In genomic region chr17:76121932-76122383, GRCh38 we compare ENCODE assay signal across 6 cellular contexts. TPM values are rescaled to one million over a fixed set of nuclear protein-coding genes. Genes with fewer than 3 reads are reported as not detected.
DNase-seq lines count a peak whose midpoint lies in the region; ATAC-seq and TF ChIP-seq lines count a peak whose summit lies in the region.

No MANE protein-coding gene starts in this region.

- peaks cover 0 to 3% of the 10 kb centered on the region in 2 donors for H3K4me1 Mint-ChIP-seq in effector memory CD8-positive, alpha-beta T cell (ENCODE audit: low read depth in 2 of 2)

- ATAC-seq in HG03342 (IDR thresholded peaks at IDR 0.05; ENCODE audit: unreplicated experiment) (peak; percentile 19), gastrocnemius medialis (peak; percentile 24 to 44), GM19467 (IDR thresholded peaks at IDR 0.05; ENCODE audit: unreplicated experiment) (no peak)
- peak; percentile 6 for ATAC-seq in effector memory CD8-positive, alpha-beta T cell (replicated peaks)

- intact Hi-C loops in gastrocnemius medialis (cut with DNase I; ENCODE audit: low total_unique reads) = loop anchor here (1.0 to 10.0 kb wide), 4 partner anchors 59 to 283 kb away; no protein-coding TSS in a partner anchor

- no peaks in the 10 kb centered on the region for H3K36me3 ChIP-seq in gastrocnemius medialis

- peak overlapping the region; percentile 49 to 62 for H3K4me3 Mint-ChIP-seq in effector memory CD8-positive, alpha-beta T cell

- no peaks in the 10 kb centered on the region for H3K9me3 Mint-ChIP-seq in effector memory CD8-positive, alpha-beta T cell

- H3K27me3 Mint-ChIP-seq in effector memory CD8-positive, alpha-beta T cell = no peaks in the 10 kb centered on the region

- no peak for TF ChIP-seq POLR2A in gastrocnemius medialis (IDR thresholded peaks at IDR 0.05)

- H3K36me3 Mint-ChIP-seq in effector memory CD8-positive, alpha-beta T cell (ENCODE audit: insufficient read depth) = peaks cover 4% of the 10 kb centered on the region

- TF ChIP-seq CTCF in gastrocnemius medialis (IDR thresholded peaks at IDR 0.05 in 4 of 5, conservative IDR thresholded peaks at IDR 0.05 in 1 of 5) = no peak

- peak overlapping the region; percentile 28 to 50 (median 42) for H3K4me3 ChIP-seq in gastrocnemius medialis

- peaks cover 3% of the 10 kb centered on the region in 2 donors for H3K4me1 ChIP-seq in gastrocnemius medialis

- H3K9me3 ChIP-seq in gastrocnemius medialis = no peaks in the 10 kb centered on the region

- peak overlapping the region in 2 of 4 donors; percentile 10 to 39 for H3K27ac ChIP-seq in gastrocnemius medialis

- no peaks in the 10 kb centered on the region for H3K27me3 ChIP-seq in gastrocnemius medialis

- no peak for DNase-seq in effector memory CD8-positive, alpha-beta T cell
- DNase-seq in gastrocnemius medialis (no peak), mesenteric fat pad (ENCODE audit: low spot score) (no peak), HuH-7.5 (ENCODE audit: low spot score) (no peak)

- no peak overlapping the region for H3K27ac Mint-ChIP-seq in effector memory CD8-positive, alpha-beta T cell

- in situ Hi-C loops in gastrocnemius medialis (cut with MboI; ENCODE audit: low sequenced_read_pairs in 4 of 4) = loop anchor here in 2 of 4 donors (5.0 to 10.0 kb wide), 2 partner anchors 173 to 175 kb away; no protein-coding TSS in a partner anchor

RNA-seq across cellular contexts. Expression of gene EXOC7, which starts 18.4 kb away (rescaled TPM):
- total RNA-seq in gastrocnemius medialis (10 to 100 TPM; 49.5 to 70.7 (median 53.9) TPM), mesenteric fat pad (117 TPM)

RNA-seq across cellular contexts. Expression of gene FOXJ1, which starts 19.1 kb away (rescaled TPM):
- total RNA-seq in gastrocnemius medialis (under 1 TPM in 2 of 4 donors, not detected in 2; 0.16 to 0.62 TPM), mesenteric fat pad (0.16 TPM)

RNA-seq across cellular contexts. Expression of gene ZACN, which starts 43.0 kb away (rescaled TPM):
- not detected for total RNA-seq in gastrocnemius medialis
- total RNA-seq in mesenteric fat pad = not detected

RNA-seq across cellular contexts. Expression of gene GALR2, which starts 47.4 kb away (rescaled TPM):
- under 1 TPM in 1 of 4 donors, not detected in 3; 0.18 TPM for total RNA-seq in gastrocnemius medialis
- not detected for total RNA-seq in mesenteric fat pad

RNA-seq across cellular contexts. Expression of gene SRP68, which starts 49.6 kb away (rescaled TPM):
- total RNA-seq in gastrocnemius medialis (10 to 100 TPM; 33.0 to 76.7 (median 66.7) TPM), mesenteric fat pad (69.1 TPM)
